Comparison of ENCODE assay signal across 17 cellular contexts in the genomic region with DNA sequence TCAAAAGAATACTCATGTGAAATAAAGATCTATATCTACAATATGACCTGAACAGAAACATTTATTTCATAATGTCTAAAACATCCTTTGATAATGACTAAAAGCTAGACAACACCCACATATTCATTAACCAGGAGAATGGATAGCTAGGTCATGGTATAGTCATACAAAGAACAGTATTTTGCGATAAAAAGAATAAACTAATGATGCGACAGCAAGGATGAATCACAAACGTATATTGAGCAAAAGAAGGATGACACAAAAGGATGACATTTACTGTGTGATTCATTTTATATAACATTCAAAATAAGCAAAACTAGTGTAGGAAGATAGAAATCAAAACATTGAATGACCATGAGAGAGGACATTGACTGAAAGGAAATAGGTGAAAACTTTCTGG.
"Had no signal": no experiment of that assay in that cellular context is flagged by ENCODE, and none has a peak within 500 bp of the region (broad histone marks: within the 10 kb centered on the region; RNA-seq: fewer than 3 reads in every experiment).

No MANE protein-coding gene starts in this region.

- H3K27ac ChIP-seq: left lung, tibial artery had no signal

- H3K4me3 Mint-ChIP-seq: activated CD4-positive, alpha-beta T cell treated with anti-CD3 and anti-CD28 coated beads, Interleukin-2, amount 10 ng/mL, durations not matched to agents 7 days and 5 days; activated naive CD8-positive, alpha-beta T cell; activated T-cell treated with anti-CD3 and anti-CD28 coated beads, Interleukin-2, amount 50 U/mL, for 72 hours; dendritic cell treated with granulocyte-macrophage colony-stimulating factor and Interleukin-4, amounts not matched to agents 40 ng/mL and 50 ng/mL, for 4 days; memory B cell; naive thymus-derived CD8-positive, alpha-beta T cell; stimulated activated memory B cell treated with anti-CD40 and anti-IgM and Interleukin-4, amounts not matched to agents 10 μg/mL and 1 μg/mL and 100 μg/mL, for 72 hours had no signal

- H3K4me3 ChIP-seq: left lung, tibial artery had no signal

- H3K27me3 Mint-ChIP-seq: activated CD4-positive, alpha-beta T cell treated with anti-CD3 and anti-CD28 coated beads, Interleukin-2, amount 10 ng/mL, durations not matched to agents 7 days and 5 days; activated naive CD8-positive, alpha-beta T cell; dendritic cell treated with granulocyte-macrophage colony-stimulating factor and Interleukin-4, amounts not matched to agents 40 ng/mL and 50 ng/mL, for 4 days; memory B cell; naive thymus-derived CD8-positive, alpha-beta T cell; stimulated activated memory B cell treated with anti-CD40 and anti-IgM and Interleukin-4, amounts not matched to agents 10 μg/mL and 1 μg/mL and 100 μg/mL, for 72 hours had no signal

- H3K36me3 Mint-ChIP-seq: activated naive CD8-positive, alpha-beta T cell; memory B cell; naive thymus-derived CD8-positive, alpha-beta T cell; stimulated activated memory B cell treated with anti-CD40 and anti-IgM and Interleukin-4, amounts not matched to agents 10 μg/mL and 1 μg/mL and 100 μg/mL, for 72 hours had no signal

- H3K27me3 ChIP-seq: left lung, tibial artery had no signal

- H3K36me3 ChIP-seq: left lung, tibial artery had no signal

- H3K9me3 ChIP-seq: left lung, tibial artery had no signal

- ATAC-seq: activated T-cell treated with anti-CD3 and anti-CD28 coated beads, Interleukin-2, amount 50 U/mL, for 72 hours; left lung; naive thymus-derived CD8-positive, alpha-beta T cell; stimulated activated memory B cell treated with anti-CD40 and anti-IgM and Interleukin-4, amounts not matched to agents 10 μg/mL and 1 μg/mL and 100 μg/mL, for 72 hours had no signal

- DNase-seq: activated CD4-positive, alpha-beta T cell treated with anti-CD3 and anti-CD28 coated beads, Interleukin-2, amount 10 ng/mL, durations not matched to agents 7 days and 5 days; activated CD4-positive, CD25-positive, alpha-beta regulatory T cell; activated CD8-positive, alpha-beta memory T cell treated with anti-CD3 and anti-CD28 coated beads, Interleukin-2, amount 50 U/mL, for 48 hours; activated gamma-delta T cell treated with Interleukin-2 at 50 U/mL for 16 hours; activated T-cell treated with anti-CD3 and anti-CD28 coated beads, Interleukin-2, amount 50 U/mL, for 72 hours; anterior cingulate cortex; effector memory CD4-positive, alpha-beta T cell; hippocampal formation; kidney; left lung; naive thymus-derived CD8-positive, alpha-beta T cell; stimulated activated CD4-positive, alpha-beta T cell treated with anti-CD3 and anti-CD28 coated beads, Interleukin-2, amount 100 ng/mL, for 48 hours; tibial artery had no signal

- H3K4me1 ChIP-seq: left lung, tibial artery had no signal

- H3K4me1 Mint-ChIP-seq: activated CD4-positive, alpha-beta T cell treated with anti-CD3 and anti-CD28 coated beads, Interleukin-2, amount 10 ng/mL, durations not matched to agents 7 days and 5 days; memory B cell; naive thymus-derived CD8-positive, alpha-beta T cell; stimulated activated memory B cell treated with anti-CD40 and anti-IgM and Interleukin-4, amounts not matched to agents 10 μg/mL and 1 μg/mL and 100 μg/mL, for 72 hours had no signal

- H3K27ac Mint-ChIP-seq: activated CD4-positive, alpha-beta T cell treated with anti-CD3 and anti-CD28 coated beads, Interleukin-2, amount 10 ng/mL, durations not matched to agents 7 days and 5 days; activated naive CD8-positive, alpha-beta T cell; activated T-cell treated with anti-CD3 and anti-CD28 coated beads, Interleukin-2, amount 50 U/mL, for 72 hours; dendritic cell treated with granulocyte-macrophage colony-stimulating factor and Interleukin-4, amounts not matched to agents 40 ng/mL and 50 ng/mL, for 4 days; memory B cell; naive thymus-derived CD8-positive, alpha-beta T cell; stimulated activated memory B cell treated with anti-CD40 and anti-IgM and Interleukin-4, amounts not matched to agents 10 μg/mL and 1 μg/mL and 100 μg/mL, for 72 hours had no signal
